In genomic region chr2:1854747-1855146, GRCh38 we compare ENCODE assay signal across 9 cellular contexts.
A peak's percentile ranks its signal among the peaks of the same experiment; 100 is the strongest.
DNase-seq lines count a peak whose midpoint lies in the region; ATAC-seq and TF ChIP-seq lines count a peak whose summit lies in the region.
"Had no signal": no experiment of that assay in that cellular context is flagged by ENCODE, and none has a peak within 500 bp of the region (broad histone marks: within the 10 kb centered on the region; RNA-seq: fewer than 3 reads in every experiment).

No MANE protein-coding gene starts in this region.

- WGBS in stomach, 5 donors, result 6 to 10% (median 7%) methylated on average over 14 of the region's 14 CpGs

- H3K36me3 Mint-ChIP-seq in HFFc6 (ENCODE audit: low read depth), result no peaks in the 10 kb centered on the region
- H3K36me3 Mint-ChIP-seq: natural killer cell had no signal

- TF ChIP-seq EP300 in stomach (IDR thresholded peaks at IDR 0.05), result no peak

- H3K4me3 ChIP-seq in stomach, result no peak overlapping the region

- H3K27me3 Mint-ChIP-seq in HFFc6 (ENCODE audit: insufficient read depth), result peaks cover 34% of the 10 kb centered on the region

- no peaks in the 10 kb centered on the region for H3K4me1 ChIP-seq in stomach

- intact Hi-C loops in stomach (cut with DNase I; ENCODE audit: low total_unique reads), result no loop called here

- H3K27ac ChIP-seq in cingulate gyrus (ENCODE audit: low read depth, low read length) (peak overlapping the region; percentile 80), stomach (no peak overlapping the region)

- no peak for TF ChIP-seq POLR2A in stomach (IDR thresholded peaks at IDR 0.05)

- H3K4me3 Mint-ChIP-seq in HFFc6, result no peak overlapping the region
- H3K4me3 Mint-ChIP-seq: natural killer cell had no signal

- ATAC-seq in GM19395 (IDR thresholded peaks at IDR 0.05; ENCODE audit: unreplicated experiment), result no peak
- ATAC-seq in HG02970 (IDR thresholded peaks at IDR 0.05; ENCODE audit: low FRiP score, unreplicated experiment), result no peak

- H3K4me1 Mint-ChIP-seq in HFFc6 (ENCODE audit: low read depth), result peaks cover 9% of the 10 kb centered on the region
- H3K4me1 Mint-ChIP-seq: natural killer cell had no signal

- H3K27me3 ChIP-seq in stomach, result peaks cover 0 to 72% (median 15%) of the 10 kb centered on the region in 3 donors

- H3K9me3 Mint-ChIP-seq in HFFc6, result no peaks in the 10 kb centered on the region
- H3K9me3 Mint-ChIP-seq: natural killer cell had no signal

- DNase-seq in GDM1 (lab: John Stamatoyannopoulos, UW), result peak; percentile 43
- DNase-seq in NCI-H2171 (lab: John Stamatoyannopoulos, UW), result peak; percentile 90
- peak; percentile 29 to 48 for DNase-seq in lung microvascular endothelial cell (ENCODE audit: low read depth in 2 of 2)
- no peak for DNase-seq in stomach
- no peak for DNase-seq in HFFc6
- DNase-seq: natural killer cell had no signal

- peak in 1 of 7 experiments; percentile 13 for TF ChIP-seq CTCF in stomach (IDR thresholded peaks at IDR 0.05)
- no peak for TF ChIP-seq CTCF in HFFc6 (IDR thresholded peaks at IDR 0.05)

- H3K9me3 ChIP-seq in stomach, result no peaks in the 10 kb centered on the region

- no peak overlapping the region for H3K27ac Mint-ChIP-seq in HFFc6
- H3K27ac Mint-ChIP-seq: natural killer cell had no signal

- H3K36me3 ChIP-seq in stomach, result no peaks in the 10 kb centered on the region

Comparison
In these comparisons a context has a peak if more than half of its experiments do, and no peak if none do; other contexts are left out.
1. DNase-seq: peak in GDM1 (single experiment), NCI-H2171 (single experiment) and lung microvascular endothelial cell (2 of 2); none in stomach (single experiment) and HFFc6 (single experiment).